In the genomic region with DNA sequence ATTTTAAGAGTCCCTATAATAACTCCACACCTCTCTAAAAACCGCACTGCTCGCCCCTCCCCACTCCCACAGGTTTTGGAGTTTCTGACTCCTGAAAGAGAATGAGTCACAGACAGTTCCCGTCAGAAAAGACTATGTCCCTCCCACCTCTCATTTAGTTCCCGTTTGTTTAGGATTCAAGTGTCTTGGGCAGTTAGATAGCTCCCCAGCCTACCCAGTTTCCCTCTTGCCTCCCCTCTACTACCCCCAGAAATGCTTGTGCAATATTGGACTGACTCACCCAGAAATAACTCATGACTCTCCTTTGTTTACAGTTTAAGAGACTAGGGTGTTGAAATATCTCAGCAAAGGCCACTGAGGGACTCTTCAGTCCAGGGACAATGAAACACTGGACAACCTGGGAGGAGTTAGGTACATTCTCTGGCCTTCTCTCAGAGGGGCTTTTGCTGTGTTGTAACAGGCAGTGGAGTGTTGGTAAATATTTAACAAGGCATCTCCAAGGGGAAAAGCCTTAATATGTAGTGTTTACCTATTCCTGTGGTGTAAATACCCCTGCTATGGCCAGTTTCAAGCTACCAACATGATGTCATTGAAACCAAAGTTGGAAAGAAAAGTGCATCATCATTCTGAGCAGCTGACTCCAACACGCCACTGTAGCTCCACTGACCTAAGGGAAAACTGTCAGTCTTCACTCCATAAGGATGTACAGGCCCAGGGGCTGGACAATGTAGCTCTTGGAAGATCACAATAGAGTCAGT, we compare ENCODE assay signal across 1 cellular context.
TF ChIP-seq lines count a peak whose summit lies in the region.

No MANE protein-coding gene starts in this region.

TF ChIP-seq in K562, 482 proteins besides CTCF, POLR2A, EP300 and RAD21 (continued from another document and continues in another):
- TF ChIP-seq HDAC1 (IDR thresholded peaks at IDR 0.05), result peak in 1 of 2 experiments; percentile 68; a peak in 3 of 4 replicates
- TF ChIP-seq, protein P1, sequence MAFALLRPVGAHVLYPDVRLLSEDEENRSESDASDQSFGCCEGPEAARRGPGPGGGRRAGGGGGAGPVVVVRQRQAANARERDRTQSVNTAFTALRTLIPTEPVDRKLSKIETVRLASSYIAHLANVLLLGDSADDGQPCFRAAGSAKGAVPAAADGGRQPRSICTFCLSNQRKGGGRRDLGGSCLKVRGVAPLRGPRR (CRISPR knock-in tag; IDR thresholded peaks at IDR 0.05), result no peak
- TF ChIP-seq, protein P2, sequence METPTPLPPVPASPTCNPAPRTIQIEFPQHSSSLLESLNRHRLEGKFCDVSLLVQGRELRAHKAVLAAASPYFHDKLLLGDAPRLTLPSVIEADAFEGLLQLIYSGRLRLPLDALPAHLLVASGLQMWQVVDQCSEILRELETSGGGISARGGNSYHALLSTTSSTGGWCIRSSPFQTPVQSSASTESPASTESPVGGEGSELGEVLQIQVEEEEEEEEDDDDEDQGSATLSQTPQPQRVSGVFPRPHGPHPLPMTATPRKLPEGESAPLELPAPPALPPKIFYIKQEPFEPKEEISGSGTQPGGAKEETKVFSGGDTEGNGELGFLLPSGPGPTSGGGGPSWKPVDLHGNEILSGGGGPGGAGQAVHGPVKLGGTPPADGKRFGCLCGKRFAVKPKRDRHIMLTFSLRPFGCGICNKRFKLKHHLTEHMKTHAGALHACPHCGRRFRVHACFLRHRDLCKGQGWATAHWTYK (CRISPR knock-in tag; IDR thresholded peaks at IDR 0.05), result peak; percentile 68; the same call in 1 of the 2 replicates
- no peak for TF ChIP-seq ILF3 (IDR thresholded peaks at IDR 0.05; ENCODE audit: borderline replicate concordance)
- TF ChIP-seq, protein P3, sequence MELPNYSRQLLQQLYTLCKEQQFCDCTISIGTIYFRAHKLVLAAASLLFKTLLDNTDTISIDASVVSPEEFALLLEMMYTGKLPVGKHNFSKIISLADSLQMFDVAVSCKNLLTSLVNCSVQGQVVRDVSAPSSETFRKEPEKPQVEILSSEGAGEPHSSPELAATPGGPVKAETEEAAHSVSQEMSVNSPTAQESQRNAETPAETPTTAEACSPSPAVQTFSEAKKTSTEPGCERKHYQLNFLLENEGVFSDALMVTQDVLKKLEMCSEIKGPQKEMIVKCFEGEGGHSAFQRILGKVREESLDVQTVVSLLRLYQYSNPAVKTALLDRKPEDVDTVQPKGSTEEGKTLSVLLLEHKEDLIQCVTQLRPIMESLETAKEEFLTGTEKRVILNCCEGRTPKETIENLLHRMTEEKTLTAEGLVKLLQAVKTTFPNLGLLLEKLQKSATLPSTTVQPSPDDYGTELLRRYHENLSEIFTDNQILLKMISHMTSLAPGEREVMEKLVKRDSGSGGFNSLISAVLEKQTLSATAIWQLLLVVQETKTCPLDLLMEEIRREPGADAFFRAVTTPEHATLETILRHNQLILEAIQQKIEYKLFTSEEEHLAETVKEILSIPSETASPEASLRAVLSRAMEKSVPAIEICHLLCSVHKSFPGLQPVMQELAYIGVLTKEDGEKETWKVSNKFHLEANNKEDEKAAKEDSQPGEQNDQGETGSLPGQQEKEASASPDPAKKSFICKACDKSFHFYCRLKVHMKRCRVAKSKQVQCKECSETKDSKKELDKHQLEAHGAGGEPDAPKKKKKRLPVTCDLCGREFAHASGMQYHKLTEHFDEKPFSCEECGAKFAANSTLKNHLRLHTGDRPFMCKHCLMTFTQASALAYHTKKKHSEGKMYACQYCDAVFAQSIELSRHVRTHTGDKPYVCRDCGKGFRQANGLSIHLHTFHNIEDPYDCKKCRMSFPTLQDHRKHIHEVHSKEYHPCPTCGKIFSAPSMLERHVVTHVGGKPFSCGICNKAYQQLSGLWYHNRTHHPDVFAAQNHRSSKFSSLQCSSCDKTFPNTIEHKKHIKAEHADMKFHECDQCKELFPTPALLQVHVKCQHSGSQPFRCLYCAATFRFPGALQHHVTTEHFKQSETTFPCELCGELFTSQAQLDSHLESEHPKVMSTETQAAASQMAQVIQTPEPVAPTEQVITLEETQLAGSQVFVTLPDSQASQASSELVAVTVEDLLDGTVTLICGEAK (IDR thresholded peaks at IDR 0.05), result no peak
- TF ChIP-seq, protein P3 (CRISPR knock-in tag; IDR thresholded peaks at IDR 0.05), result no peak
- TF ChIP-seq, protein P4, sequence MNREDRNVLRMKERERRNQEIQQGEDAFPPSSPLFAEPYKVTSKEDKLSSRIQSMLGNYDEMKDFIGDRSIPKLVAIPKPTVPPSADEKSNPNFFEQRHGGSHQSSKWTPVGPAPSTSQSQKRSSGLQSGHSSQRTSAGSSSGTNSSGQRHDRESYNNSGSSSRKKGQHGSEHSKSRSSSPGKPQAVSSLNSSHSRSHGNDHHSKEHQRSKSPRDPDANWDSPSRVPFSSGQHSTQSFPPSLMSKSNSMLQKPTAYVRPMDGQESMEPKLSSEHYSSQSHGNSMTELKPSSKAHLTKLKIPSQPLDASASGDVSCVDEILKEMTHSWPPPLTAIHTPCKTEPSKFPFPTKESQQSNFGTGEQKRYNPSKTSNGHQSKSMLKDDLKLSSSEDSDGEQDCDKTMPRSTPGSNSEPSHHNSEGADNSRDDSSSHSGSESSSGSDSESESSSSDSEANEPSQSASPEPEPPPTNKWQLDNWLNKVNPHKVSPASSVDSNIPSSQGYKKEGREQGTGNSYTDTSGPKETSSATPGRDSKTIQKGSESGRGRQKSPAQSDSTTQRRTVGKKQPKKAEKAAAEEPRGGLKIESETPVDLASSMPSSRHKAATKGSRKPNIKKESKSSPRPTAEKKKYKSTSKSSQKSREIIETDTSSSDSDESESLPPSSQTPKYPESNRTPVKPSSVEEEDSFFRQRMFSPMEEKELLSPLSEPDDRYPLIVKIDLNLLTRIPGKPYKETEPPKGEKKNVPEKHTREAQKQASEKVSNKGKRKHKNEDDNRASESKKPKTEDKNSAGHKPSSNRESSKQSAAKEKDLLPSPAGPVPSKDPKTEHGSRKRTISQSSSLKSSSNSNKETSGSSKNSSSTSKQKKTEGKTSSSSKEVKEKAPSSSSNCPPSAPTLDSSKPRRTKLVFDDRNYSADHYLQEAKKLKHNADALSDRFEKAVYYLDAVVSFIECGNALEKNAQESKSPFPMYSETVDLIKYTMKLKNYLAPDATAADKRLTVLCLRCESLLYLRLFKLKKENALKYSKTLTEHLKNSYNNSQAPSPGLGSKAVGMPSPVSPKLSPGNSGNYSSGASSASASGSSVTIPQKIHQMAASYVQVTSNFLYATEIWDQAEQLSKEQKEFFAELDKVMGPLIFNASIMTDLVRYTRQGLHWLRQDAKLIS (CRISPR knock-in tag; IDR thresholded peaks at IDR 0.05), result no peak
- no peak for TF ChIP-seq ZNF436 (CRISPR knock-in tag; IDR thresholded peaks at IDR 0.05)
- TF ChIP-seq KLF10 (CRISPR knock-in tag; IDR thresholded peaks at IDR 0.05), result no peak
- peak in 1 of 2 experiments; percentile 88; a peak in 2 of 4 replicates for TF ChIP-seq TBL1XR1 (IDR thresholded peaks at IDR 0.05; ENCODE audit: low read length in 2 of 2)
- TF ChIP-seq ZNF644 (tag; IDR thresholded peaks at IDR 0.05; ENCODE audit: low read depth), result no peak; the same call in 1 of the 2 replicates
- TF ChIP-seq, protein P5, sequence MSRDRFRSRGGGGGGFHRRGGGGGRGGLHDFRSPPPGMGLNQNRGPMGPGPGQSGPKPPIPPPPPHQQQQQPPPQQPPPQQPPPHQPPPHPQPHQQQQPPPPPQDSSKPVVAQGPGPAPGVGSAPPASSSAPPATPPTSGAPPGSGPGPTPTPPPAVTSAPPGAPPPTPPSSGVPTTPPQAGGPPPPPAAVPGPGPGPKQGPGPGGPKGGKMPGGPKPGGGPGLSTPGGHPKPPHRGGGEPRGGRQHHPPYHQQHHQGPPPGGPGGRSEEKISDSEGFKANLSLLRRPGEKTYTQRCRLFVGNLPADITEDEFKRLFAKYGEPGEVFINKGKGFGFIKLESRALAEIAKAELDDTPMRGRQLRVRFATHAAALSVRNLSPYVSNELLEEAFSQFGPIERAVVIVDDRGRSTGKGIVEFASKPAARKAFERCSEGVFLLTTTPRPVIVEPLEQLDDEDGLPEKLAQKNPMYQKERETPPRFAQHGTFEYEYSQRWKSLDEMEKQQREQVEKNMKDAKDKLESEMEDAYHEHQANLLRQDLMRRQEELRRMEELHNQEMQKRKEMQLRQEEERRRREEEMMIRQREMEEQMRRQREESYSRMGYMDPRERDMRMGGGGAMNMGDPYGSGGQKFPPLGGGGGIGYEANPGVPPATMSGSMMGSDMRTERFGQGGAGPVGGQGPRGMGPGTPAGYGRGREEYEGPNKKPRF (IDR thresholded peaks at IDR 0.05; ENCODE audit: low read depth, low read length), result no peak
- TF ChIP-seq PML (IDR thresholded peaks at IDR 0.05; ENCODE audit: low read length), result peak; percentile 74
- TF ChIP-seq ZNF239 (CRISPR knock-in tag; IDR thresholded peaks at IDR 0.05), result peak; percentile 35; the same call in 1 of the 2 replicates
- TF ChIP-seq, protein P6, sequence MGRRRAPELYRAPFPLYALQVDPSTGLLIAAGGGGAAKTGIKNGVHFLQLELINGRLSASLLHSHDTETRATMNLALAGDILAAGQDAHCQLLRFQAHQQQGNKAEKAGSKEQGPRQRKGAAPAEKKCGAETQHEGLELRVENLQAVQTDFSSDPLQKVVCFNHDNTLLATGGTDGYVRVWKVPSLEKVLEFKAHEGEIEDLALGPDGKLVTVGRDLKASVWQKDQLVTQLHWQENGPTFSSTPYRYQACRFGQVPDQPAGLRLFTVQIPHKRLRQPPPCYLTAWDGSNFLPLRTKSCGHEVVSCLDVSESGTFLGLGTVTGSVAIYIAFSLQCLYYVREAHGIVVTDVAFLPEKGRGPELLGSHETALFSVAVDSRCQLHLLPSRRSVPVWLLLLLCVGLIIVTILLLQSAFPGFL (CRISPR knock-in tag; IDR thresholded peaks at IDR 0.05), result no peak
- TF ChIP-seq U2AF1 (optimal IDR thresholded peaks at IDR 0.05; ENCODE audit: low read depth, low read length), result no peak
- TF ChIP-seq, protein P7, sequence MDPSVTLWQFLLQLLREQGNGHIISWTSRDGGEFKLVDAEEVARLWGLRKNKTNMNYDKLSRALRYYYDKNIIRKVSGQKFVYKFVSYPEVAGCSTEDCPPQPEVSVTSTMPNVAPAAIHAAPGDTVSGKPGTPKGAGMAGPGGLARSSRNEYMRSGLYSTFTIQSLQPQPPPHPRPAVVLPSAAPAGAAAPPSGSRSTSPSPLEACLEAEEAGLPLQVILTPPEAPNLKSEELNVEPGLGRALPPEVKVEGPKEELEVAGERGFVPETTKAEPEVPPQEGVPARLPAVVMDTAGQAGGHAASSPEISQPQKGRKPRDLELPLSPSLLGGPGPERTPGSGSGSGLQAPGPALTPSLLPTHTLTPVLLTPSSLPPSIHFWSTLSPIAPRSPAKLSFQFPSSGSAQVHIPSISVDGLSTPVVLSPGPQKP (CRISPR knock-in tag; IDR thresholded peaks at IDR 0.05), result no peak
- TF ChIP-seq FOXJ3 (CRISPR knock-in tag; IDR thresholded peaks at IDR 0.05), result no peak
- TF ChIP-seq MYC (IDR thresholded peaks at IDR 0.05; ENCODE audit: low read depth, low read length), result peak; percentile 69; the same call in 1 of the 2 replicates
- no peak for TF ChIP-seq MYC (CRISPR knock-in tag; IDR thresholded peaks at IDR 0.05; ENCODE audit: borderline replicate concordance, low read depth)
- TF ChIP-seq, protein P8, sequence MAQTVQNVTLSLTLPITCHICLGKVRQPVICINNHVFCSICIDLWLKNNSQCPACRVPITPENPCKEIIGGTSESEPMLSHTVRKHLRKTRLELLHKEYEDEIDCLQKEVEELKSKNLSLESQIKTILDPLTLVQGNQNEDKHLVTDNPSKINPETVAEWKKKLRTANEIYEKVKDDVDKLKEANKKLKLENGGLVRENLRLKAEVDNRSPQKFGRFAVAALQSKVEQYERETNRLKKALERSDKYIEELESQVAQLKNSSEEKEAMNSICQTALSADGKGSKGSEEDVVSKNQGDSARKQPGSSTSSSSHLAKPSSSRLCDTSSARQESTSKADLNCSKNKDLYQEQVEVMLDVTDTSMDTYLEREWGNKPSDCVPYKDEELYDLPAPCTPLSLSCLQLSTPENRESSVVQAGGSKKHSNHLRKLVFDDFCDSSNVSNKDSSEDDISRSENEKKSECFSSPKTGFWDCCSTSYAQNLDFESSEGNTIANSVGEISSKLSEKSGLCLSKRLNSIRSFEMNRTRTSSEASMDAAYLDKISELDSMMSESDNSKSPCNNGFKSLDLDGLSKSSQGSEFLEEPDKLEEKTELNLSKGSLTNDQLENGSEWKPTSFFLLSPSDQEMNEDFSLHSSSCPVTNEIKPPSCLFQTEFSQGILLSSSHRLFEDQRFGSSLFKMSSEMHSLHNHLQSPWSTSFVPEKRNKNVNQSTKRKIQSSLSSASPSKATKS (CRISPR knock-in tag; IDR thresholded peaks at IDR 0.05), result no peak
